Comparison of ENCODE assay signal across 2 cellular contexts in genomic region chr21:45408271-45408791, GRCh38.
TF ChIP-seq lines count a peak whose summit lies in the region.

No MANE protein-coding gene starts in this region.

TF ChIP-seq in H1, 55 proteins besides CTCF, POLR2A, EP300 and RAD21:
- TF ChIP-seq HDAC6 (IDR thresholded peaks at IDR 0.05; ENCODE audit: low read depth, low read length) (no peak), POLR2AphosphoS5 (IDR thresholded peaks at IDR 0.05; ENCODE audit: low read depth, low read length) (peak; percentile 13; the same call in 1 of the 2 replicates)
TF ChIP-seq in H1: peak in this region for 1.

TF ChIP-seq in HepG2, 621 proteins besides CTCF, POLR2A, EP300 and RAD21:
- no peak for TF ChIP-seq KDM2A (CRISPR knock-in tag; IDR thresholded peaks at IDR 0.05; ENCODE audit: borderline replicate concordance, low read depth)
- no peak for TF ChIP-seq RCOR2 (CRISPR knock-in tag; IDR thresholded peaks at IDR 0.05)
- TF ChIP-seq, protein P1, sequence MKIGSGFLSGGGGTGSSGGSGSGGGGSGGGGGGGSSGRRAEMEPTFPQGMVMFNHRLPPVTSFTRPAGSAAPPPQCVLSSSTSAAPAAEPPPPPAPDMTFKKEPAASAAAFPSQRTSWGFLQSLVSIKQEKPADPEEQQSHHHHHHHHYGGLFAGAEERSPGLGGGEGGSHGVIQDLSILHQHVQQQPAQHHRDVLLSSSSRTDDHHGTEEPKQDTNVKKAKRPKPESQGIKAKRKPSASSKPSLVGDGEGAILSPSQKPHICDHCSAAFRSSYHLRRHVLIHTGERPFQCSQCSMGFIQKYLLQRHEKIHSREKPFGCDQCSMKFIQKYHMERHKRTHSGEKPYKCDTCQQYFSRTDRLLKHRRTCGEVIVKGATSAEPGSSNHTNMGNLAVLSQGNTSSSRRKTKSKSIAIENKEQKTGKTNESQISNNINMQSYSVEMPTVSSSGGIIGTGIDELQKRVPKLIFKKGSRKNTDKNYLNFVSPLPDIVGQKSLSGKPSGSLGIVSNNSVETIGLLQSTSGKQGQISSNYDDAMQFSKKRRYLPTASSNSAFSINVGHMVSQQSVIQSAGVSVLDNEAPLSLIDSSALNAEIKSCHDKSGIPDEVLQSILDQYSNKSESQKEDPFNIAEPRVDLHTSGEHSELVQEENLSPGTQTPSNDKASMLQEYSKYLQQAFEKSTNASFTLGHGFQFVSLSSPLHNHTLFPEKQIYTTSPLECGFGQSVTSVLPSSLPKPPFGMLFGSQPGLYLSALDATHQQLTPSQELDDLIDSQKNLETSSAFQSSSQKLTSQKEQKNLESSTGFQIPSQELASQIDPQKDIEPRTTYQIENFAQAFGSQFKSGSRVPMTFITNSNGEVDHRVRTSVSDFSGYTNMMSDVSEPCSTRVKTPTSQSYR (CRISPR knock-in tag; IDR thresholded peaks at IDR 0.05; ENCODE audit: borderline replicate concordance): peak; percentile 73; the same call in 1 of the 2 replicates
- no peak for TF ChIP-seq PTBP1 (IDR thresholded peaks at IDR 0.05; ENCODE audit: low read depth, low read length, poor library complexity, severe bottlenecking)
- TF ChIP-seq PATZ1 (CRISPR knock-in tag; IDR thresholded peaks at IDR 0.05): peak; percentile 69
- no peak for TF ChIP-seq JDP2 (CRISPR knock-in tag; IDR thresholded peaks at IDR 0.05; ENCODE audit: borderline replicate concordance)
- peak; percentile 33 for TF ChIP-seq PRPF4 (IDR thresholded peaks at IDR 0.05; ENCODE audit: low read depth, low read length, poor library complexity, severe bottlenecking)
- TF ChIP-seq SIX4 (CRISPR knock-in tag; IDR thresholded peaks at IDR 0.05): no peak
- TF ChIP-seq ZNF225 (CRISPR knock-in tag; IDR thresholded peaks at IDR 0.05): no peak
- TF ChIP-seq, protein P2, sequence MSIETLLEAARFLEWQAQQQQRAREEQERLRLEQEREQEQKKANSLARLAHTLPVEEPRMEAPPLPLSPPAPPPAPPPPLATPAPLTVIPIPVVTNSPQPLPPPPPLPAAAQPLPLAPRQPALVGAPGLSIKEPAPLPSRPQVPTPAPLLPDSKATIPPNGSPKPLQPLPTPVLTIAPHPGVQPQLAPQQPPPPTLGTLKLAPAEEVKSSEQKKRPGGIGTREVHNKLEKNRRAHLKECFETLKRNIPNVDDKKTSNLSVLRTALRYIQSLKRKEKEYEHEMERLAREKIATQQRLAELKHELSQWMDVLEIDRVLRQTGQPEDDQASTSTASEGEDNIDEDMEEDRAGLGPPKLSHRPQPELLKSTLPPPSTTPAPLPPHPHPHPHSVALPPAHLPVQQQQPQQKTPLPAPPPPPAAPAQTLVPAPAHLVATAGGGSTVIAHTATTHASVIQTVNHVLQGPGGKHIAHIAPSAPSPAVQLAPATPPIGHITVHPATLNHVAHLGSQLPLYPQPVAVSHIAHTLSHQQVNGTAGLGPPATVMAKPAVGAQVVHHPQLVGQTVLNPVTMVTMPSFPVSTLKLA (IDR thresholded peaks at IDR 0.05): 0 out of 2 replicates have a peak, but pooled peaks have one; percentile 16
- no peak for TF ChIP-seq SALL1 (CRISPR knock-in tag; IDR thresholded peaks at IDR 0.05)
- TF ChIP-seq, protein P3, sequence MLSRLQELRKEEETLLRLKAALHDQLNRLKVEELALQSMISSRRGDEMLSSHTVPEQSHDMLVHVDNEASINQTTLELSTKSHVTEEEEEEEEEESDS (CRISPR knock-in tag; IDR thresholded peaks at IDR 0.05; ENCODE audit: borderline replicate concordance): no peak
